Comparison of ENCODE assay signal across 13 cellular contexts in the genomic region with DNA sequence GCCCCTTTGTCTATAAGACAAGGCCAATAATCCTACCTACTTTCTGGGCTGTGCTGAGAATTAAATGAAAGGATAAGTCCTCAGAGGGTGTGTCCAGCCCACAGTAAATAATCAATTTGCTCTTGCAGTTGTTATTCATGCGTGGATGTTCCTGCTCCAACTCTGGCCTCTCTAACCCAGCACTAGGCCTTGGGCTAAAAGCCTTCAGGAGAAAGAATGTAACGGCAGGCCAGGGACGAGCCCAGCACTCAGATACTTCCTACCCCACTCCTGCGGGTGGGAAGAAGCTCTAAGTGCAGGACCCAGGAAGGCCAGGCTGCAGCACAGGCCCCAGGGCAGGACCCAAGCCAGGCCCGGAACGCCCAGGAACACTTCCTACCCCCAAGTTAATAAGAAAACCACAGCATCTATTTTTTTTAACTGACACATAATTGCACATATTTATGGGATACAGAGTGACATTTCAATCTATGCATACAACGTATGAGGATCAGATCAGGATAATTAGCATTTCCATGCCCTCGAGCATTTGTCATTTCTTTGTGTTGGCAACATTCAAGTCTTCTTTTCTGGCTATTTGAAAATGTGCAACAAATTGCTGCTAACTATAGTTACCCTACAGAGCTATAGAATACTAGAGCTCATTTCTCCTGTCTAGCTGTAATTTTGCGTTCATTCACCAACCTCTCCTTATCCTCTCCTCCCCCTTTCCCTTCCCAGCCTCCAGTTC.
A peak's percentile ranks its signal among the peaks of the same experiment; 100 is the strongest.
DNase-seq lines count a peak whose midpoint lies in the region; ATAC-seq and TF ChIP-seq lines count a peak whose summit lies in the region.
"Had no signal": no experiment of that assay in that cellular context is flagged by ENCODE, and none has a peak within 500 bp of the region (broad histone marks: within the 10 kb centered on the region; RNA-seq: fewer than 3 reads in every experiment).

No MANE protein-coding gene starts in this region.

- peaks cover 3% of the 10 kb centered on the region for H3K9me3 Mint-ChIP-seq in natural killer cell treated with Interleukin-12 subunit alpha and Interleukin-12 subunit beta and Interleukin-15 and Interleukin-18, amount 100 ng/mL, for 72 hours
- no peaks in the 10 kb centered on the region for H3K9me3 Mint-ChIP-seq in natural killer cell
- H3K9me3 Mint-ChIP-seq in endodermal cell = peaks cover 4% of the 10 kb centered on the region
- no peaks in the 10 kb centered on the region for H3K9me3 Mint-ChIP-seq in nephron

- peak overlapping the region; percentile 24 for H3K27ac ChIP-seq in endodermal cell (ENCODE audit: low read depth, low read length)
- H3K27ac ChIP-seq: breast epithelium, RWPE1 had no signal

- intact Hi-C loops in natural killer cell (cut with micrococcal nuclease) = no loop called here

- no peak overlapping the region for H3K9ac ChIP-seq in endodermal cell (ENCODE audit: extremely low read depth, low read length, poor library complexity, severe bottlenecking)

- H3K27me3 ChIP-seq in endodermal cell (ENCODE audit: control insufficient read depth, insufficient read depth, low read length, poor library complexity, severe bottlenecking) = no peaks in the 10 kb centered on the region
- H3K27me3 ChIP-seq: breast epithelium had no signal

- H3K4me3 Mint-ChIP-seq in natural killer cell treated with Interleukin-12 subunit alpha and Interleukin-12 subunit beta and Interleukin-15 and Interleukin-18, amount 100 ng/mL, for 72 hours = peak overlapping the region; percentile 4
- H3K4me3 Mint-ChIP-seq in natural killer cell (no peak overlapping the region), endodermal cell (no peak overlapping the region), nephron (no peak overlapping the region)

- 79 to 94% methylated on average over 4 to 9 of the region's 9 CpGs for WGBS in endodermal cell (ENCODE audit: insufficient coverage in 1 of 2, insufficient read length in 1 of 2), 2 experiments

- no peak for ATAC-seq in natural killer cell treated with Interleukin-12 subunit alpha and Interleukin-12 subunit beta and Interleukin-15 and Interleukin-18, amount 100 ng/mL, for 72 hours
- ATAC-seq in natural killer cell = no peak
- ATAC-seq in GM21381 (IDR thresholded peaks at IDR 0.05; ENCODE audit: unreplicated experiment) = no peak
- no peak for ATAC-seq in GM21447 (IDR thresholded peaks at IDR 0.05; ENCODE audit: unreplicated experiment)

- H3K27me3 Mint-ChIP-seq in natural killer cell treated with Interleukin-12 subunit alpha and Interleukin-12 subunit beta and Interleukin-15 and Interleukin-18, amount 100 ng/mL, for 72 hours = peaks cover 4 to 9% of the 10 kb centered on the region in 2 donors
- H3K27me3 Mint-ChIP-seq in natural killer cell (ENCODE audit: low read depth in 2 of 2) (peaks cover 15 to 39% of the 10 kb centered on the region in 2 donors), endodermal cell (ENCODE audit: insufficient read depth) (no peaks in the 10 kb centered on the region), nephron (ENCODE audit: low read depth) (peaks cover 4% of the 10 kb centered on the region)

- no peak for DNase-seq in natural killer cell treated with Interleukin-12 subunit alpha and Interleukin-12 subunit beta and Interleukin-15 and Interleukin-18, amount 100 ng/mL, for 72 hours (ENCODE audit: low spot score)
- DNase-seq in natural killer cell (no peak), endodermal cell (no peak), SIG-M5 (lab: John Stamatoyannopoulos, UW) (no peak), NCI-H345 (lab: John Stamatoyannopoulos, UW) (no peak)
- DNase-seq: activated CD4-positive, alpha-beta T cell treated with anti-CD3 and anti-CD28 coated beads, Interleukin-2, amount 50 U/mL, for 4 hours; NCI-H2029; stimulated activated CD4-positive, alpha-beta T cell treated with anti-CD3 and anti-CD28 coated beads, Interleukin-2, amount 100 ng/mL, for 48 hours had no signal

- no peaks in the 10 kb centered on the region for H3K36me3 ChIP-seq in endodermal cell (ENCODE audit: control insufficient read depth, insufficient read depth, low read length)
- H3K36me3 ChIP-seq: breast epithelium had no signal

- H3K4me3 ChIP-seq in endodermal cell (ENCODE audit: low read length) = peak overlapping the region; percentile 41
- H3K4me3 ChIP-seq: breast epithelium had no signal

- H3K9me3 ChIP-seq in endodermal cell (ENCODE audit: control insufficient read depth, low read length) = no peaks in the 10 kb centered on the region
- H3K9me3 ChIP-seq: breast epithelium had no signal

- H3K4me1 Mint-ChIP-seq in natural killer cell treated with Interleukin-12 subunit alpha and Interleukin-12 subunit beta and Interleukin-15 and Interleukin-18, amount 100 ng/mL, for 72 hours (ENCODE audit: low read depth in 2 of 2) = peaks cover 28 to 40% of the 10 kb centered on the region in 2 donors
- H3K4me1 Mint-ChIP-seq in natural killer cell (peaks cover 9 to 10% of the 10 kb centered on the region in 2 donors), endodermal cell (peaks cover 32% of the 10 kb centered on the region), nephron (peaks cover 41% of the 10 kb centered on the region)

- H3K27ac Mint-ChIP-seq in natural killer cell treated with Interleukin-12 subunit alpha and Interleukin-12 subunit beta and Interleukin-15 and Interleukin-18, amount 100 ng/mL, for 72 hours = peak overlapping the region; percentile 48 to 54
- no peak overlapping the region for H3K27ac Mint-ChIP-seq in natural killer cell
- H3K27ac Mint-ChIP-seq in endodermal cell = no peak overlapping the region
- peak overlapping the region; percentile 75 to 81 (median 79) for H3K27ac Mint-ChIP-seq in nephron

- no peak for TF ChIP-seq CTCF in natural killer cell (IDR thresholded peaks at IDR 0.05)
- TF ChIP-seq CTCF in endodermal cell (conservative IDR thresholded peaks at IDR 0.05) = no peak
- TF ChIP-seq CTCF in nephron (IDR thresholded peaks at IDR 0.05; ENCODE audit: unreplicated experiment in 3 of 3) = no peak

- H3K4me1 ChIP-seq in endodermal cell (ENCODE audit: control insufficient read depth, insufficient read depth, low read length) = peaks cover 4% of the 10 kb centered on the region
- H3K4me1 ChIP-seq: breast epithelium had no signal

- H3K36me3 Mint-ChIP-seq in natural killer cell treated with Interleukin-12 subunit alpha and Interleukin-12 subunit beta and Interleukin-15 and Interleukin-18, amount 100 ng/mL, for 72 hours = peaks cover 15% of the 10 kb centered on the region
- H3K36me3 Mint-ChIP-seq in natural killer cell (no peaks in the 10 kb centered on the region), endodermal cell (ENCODE audit: low read depth) (no peaks in the 10 kb centered on the region), nephron (ENCODE audit: low read depth) (no peaks in the 10 kb centered on the region)

Comparison
In these comparisons a context has a peak if more than half of its experiments do, and no peak if none do; other contexts are left out.
1. H3K27ac Mint-ChIP-seq: peak in natural killer cell treated with Interleukin-12 subunit alpha and Interleukin-12 subunit beta and Interleukin-15 and Interleukin-18, amount 100 ng/mL, for 72 hours (2 of 2) and nephron (3 of 3); none in natural killer cell (0 of 2) and endodermal cell (single experiment).